In the genomic region with DNA sequence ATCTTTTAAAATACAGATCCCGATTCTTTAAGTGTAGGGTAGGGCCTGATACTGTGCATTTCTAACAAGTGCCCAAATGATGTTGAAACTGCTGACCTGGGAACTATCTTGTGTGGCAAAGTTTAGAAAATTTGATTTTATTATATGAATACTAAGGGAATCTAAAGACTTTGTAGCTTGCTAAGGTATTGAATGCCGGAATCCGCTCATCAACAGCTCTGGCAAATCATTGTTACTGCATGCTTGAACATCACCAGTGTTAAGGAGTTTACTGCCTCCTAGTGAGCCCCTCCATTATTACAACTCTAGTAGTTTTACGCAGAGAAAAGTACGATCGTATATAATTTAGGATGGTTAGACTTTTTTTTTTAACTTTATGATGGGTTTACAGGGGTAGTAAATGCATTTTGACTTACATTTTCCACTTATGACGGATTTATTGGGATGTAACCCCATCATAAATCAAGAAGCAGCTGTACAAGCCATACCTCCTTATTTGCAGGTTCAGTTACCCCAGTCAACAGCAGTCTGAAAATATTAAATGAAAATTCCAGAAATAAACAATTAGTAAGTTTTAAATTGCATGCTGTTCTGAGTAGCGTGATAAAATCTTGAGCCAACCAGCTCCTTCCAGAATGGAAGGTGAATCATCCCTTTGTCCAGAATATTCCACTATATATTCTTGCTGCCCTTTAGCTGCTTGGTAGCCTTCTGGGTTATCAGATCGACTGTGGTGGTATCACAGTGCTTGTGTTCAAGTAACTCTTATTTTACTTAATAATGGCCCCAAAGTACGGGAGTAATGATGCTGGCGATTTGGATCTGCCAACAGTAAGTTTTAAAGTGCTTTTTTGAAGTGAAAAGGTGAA, we compare ENCODE assay signal across 8 cellular contexts. TPM values are rescaled to one million over a fixed set of nuclear protein-coding genes. Genes with fewer than 3 reads are reported as not detected.
DNase-seq lines count a peak whose midpoint lies in the region; ATAC-seq and TF ChIP-seq lines count a peak whose summit lies in the region.

No MANE protein-coding gene starts in this region.

- H3K9me3 ChIP-seq in esophagus (ENCODE audit: control insufficient read depth in 2 of 2, insufficient read depth in 1 of 2, low read depth in 1 of 2, low read length in 1 of 2) (no peaks in the 10 kb centered on the region), upper lobe of right lung (no peaks in the 10 kb centered on the region)

- TF ChIP-seq CTCF in upper lobe of right lung (IDR thresholded peaks at IDR 0.05) = peak; percentile 75

- H3K4me1 ChIP-seq in esophagus (ENCODE audit: control insufficient read depth in 2 of 2, insufficient read depth in 2 of 2, low read length in 1 of 2) (no peaks in the 10 kb centered on the region), upper lobe of right lung (peaks cover 18% of the 10 kb centered on the region)

- 23 to 25% methylated on average over 11 of the region's 11 CpGs for WGBS in esophagus, 2 donors

- H3K36me3 ChIP-seq in esophagus (ENCODE audit: control insufficient read depth in 2 of 2, insufficient read depth in 2 of 2, low read length in 1 of 2) (peaks cover 6 to 8% of the 10 kb centered on the region in 2 donors), upper lobe of right lung (peaks cover 20% of the 10 kb centered on the region)

- intact Hi-C loops in upper lobe of right lung (cut with DNase I) = no loop called here

- H3K27ac ChIP-seq in esophagus (ENCODE audit: low read depth in 2 of 2, low read length in 1 of 2) = peak overlapping the region; percentile 95 to 97
- peak overlapping the region; percentile 95 for H3K27ac ChIP-seq in upper lobe of right lung

- H3K27me3 ChIP-seq in esophagus (ENCODE audit: control insufficient read depth in 1 of 2, insufficient read depth in 2 of 2, low read length in 2 of 2) (no peaks in the 10 kb centered on the region), upper lobe of right lung (no peaks in the 10 kb centered on the region)

- ATAC-seq in GM19463 (IDR thresholded peaks at IDR 0.05; ENCODE audit: unreplicated experiment) (peak; percentile 31), HG03521 (IDR thresholded peaks at IDR 0.05; ENCODE audit: unreplicated experiment) (peak; percentile 52), upper lobe of right lung (peak; percentile 73)

- DNase-seq in DMS 273 treated with DMSO at 0.1 percent for 48 hours (lab: John Stamatoyannopoulos, UW) (peak; percentile 76), NCI-H446 treated with DMSO at 0.1 percent for 48 hours (lab: John Stamatoyannopoulos, UW) (peak; percentile 77), mucosa of gallbladder (ENCODE audit: low spot score) (peak; percentile 52), upper lobe of right lung (no peak)
- peak; percentile 10 for DNase-seq in activated CD4-positive, alpha-beta T cell treated with anti-CD3 and anti-CD28 coated beads, Interleukin-2, amount 50 U/mL, for 1 hour

- H3K4me3 ChIP-seq in esophagus (ENCODE audit: low read depth in 1 of 2, low read length in 2 of 2) = peak overlapping the region; percentile 92 to 97
- peak overlapping the region; percentile 81 for H3K4me3 ChIP-seq in upper lobe of right lung

RNA-seq across cellular contexts. Expression of a gene that starts 0.9 kb away (rescaled TPM):
- 10 to 100 TPM in 1 of 2 donors, 1 to 10 TPM in 1; 9.0 to 15.4 TPM for polyA plus RNA-seq in esophagus
- total RNA-seq in mucosa of gallbladder (14.2 TPM), upper lobe of right lung (18.4 TPM)

RNA-seq across cellular contexts. Expression of a gene that starts 1.0 kb away (rescaled TPM):
- polyA plus RNA-seq in esophagus = 10 to 100 TPM; 19.6 to 28.3 TPM
- total RNA-seq in mucosa of gallbladder (174 TPM), upper lobe of right lung (48.3 TPM)
